Comparison of ENCODE assay signal across 8 cellular contexts in the genomic region with DNA sequence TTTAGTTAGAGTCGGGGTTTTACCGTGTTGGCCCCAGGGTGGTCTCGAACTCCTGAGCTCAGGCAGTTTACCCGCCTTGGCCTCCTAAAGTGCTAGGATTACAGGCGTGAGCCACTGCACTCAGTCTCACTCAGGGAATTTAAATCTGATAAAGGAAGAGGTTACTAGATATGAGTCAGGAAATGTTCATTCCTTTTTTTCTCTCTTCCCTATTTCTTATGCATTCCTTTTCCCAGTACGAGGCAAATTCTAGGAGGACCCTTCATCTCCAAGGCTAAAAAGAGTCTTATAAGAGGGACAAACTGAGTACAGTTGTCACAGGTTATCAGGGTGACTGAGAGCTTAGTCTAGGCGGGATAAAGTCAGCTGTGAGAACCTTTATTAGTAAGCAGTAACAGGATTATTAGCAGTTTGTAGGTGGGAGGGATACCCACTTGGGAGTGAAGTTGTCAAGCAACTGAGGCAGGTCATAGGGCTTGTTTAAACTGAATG. TPM values are rescaled to one million over a fixed set of nuclear protein-coding genes. Genes with fewer than 3 reads are reported as not detected.
DNase-seq lines count a peak whose midpoint lies in the region; ATAC-seq and TF ChIP-seq lines count a peak whose summit lies in the region.

No MANE protein-coding gene starts in this region.

- H3K9me3 Mint-ChIP-seq in Caco-2 (ENCODE audit: unreplicated experiment) = no peaks in the 10 kb centered on the region

- TF ChIP-seq CTCF in Caco-2 (IDR thresholded peaks at IDR 0.05; ENCODE audit: insufficient read depth in 1 of 2, low read depth in 1 of 2, low read length in 1 of 2, severe bottlenecking in 1 of 2, unreplicated experiment in 1 of 2) (no peak), RWPE1 (conservative IDR thresholded peaks at IDR 0.05; ENCODE audit: low read depth) (no peak), fibroblast of lung (conservative IDR thresholded peaks at IDR 0.05 in 1 of 2, IDR thresholded peaks at IDR 0.05 in 1 of 2; ENCODE audit: low read depth in 1 of 2, low read length in 2 of 2) (no peak), psoas muscle (IDR thresholded peaks at IDR 0.05) (no peak), GM10266 (IDR thresholded peaks at IDR 0.05; ENCODE audit: control insufficient read depth, insufficient read depth, low read depth, missing control alignments) (no peak)

- H3K9ac ChIP-seq in fibroblast of lung (ENCODE audit: insufficient read depth, low read length) = no peak overlapping the region

- H3K4me3 Mint-ChIP-seq in Caco-2 (ENCODE audit: unreplicated experiment) = peak overlapping the region; percentile 61

- ATAC-seq in psoas muscle (peak in 2 of 4 donors; percentile 3 to 12), HG02852 (IDR thresholded peaks at IDR 0.05; ENCODE audit: unreplicated experiment) (no peak), sciatic nerve (no peak)

- intact Hi-C loops in Caco-2 (cut with micrococcal nuclease; ENCODE audit: unreplicated experiment) = loop anchor here (1.0 to 5.0 kb wide), 2 partner anchors 45 to 186 kb away; partner anchors contain the start of gene NDUFS5
- intact Hi-C loops in psoas muscle (cut with DNase I) = loop anchor here in 1 of 2 donors (5.0 kb wide), 1 partner anchor 44 kb away; no protein-coding TSS in a partner anchor
- intact Hi-C loops in sciatic nerve (cut with DNase I) = no loop called here

- H3K36me3 ChIP-seq in Caco-2 (ENCODE audit: control insufficient read depth, insufficient read depth, low read length) (no peaks in the 10 kb centered on the region), fibroblast of lung (ENCODE audit: control insufficient read depth, insufficient read depth, low read length) (no peaks in the 10 kb centered on the region), psoas muscle (ENCODE audit: insufficient read depth in 1 of 2, low read depth in 1 of 2) (no peaks in the 10 kb centered on the region)

- DNase-seq in Caco-2 (no peak), RWPE1 (ENCODE audit: low spot score) (peak; percentile 28), fibroblast of lung (ENCODE audit: low read depth in 2 of 2) (peak; percentile 26 to 89), psoas muscle (no peak), GM10266 (ENCODE audit: extremely low spot score) (no peak), sciatic nerve (ENCODE audit: low spot score) (no peak), NCI-H2081 treated with DMSO at 0.1 percent for 48 hours (lab: John Stamatoyannopoulos, UW) (no peak)

- peak overlapping the region; percentile 52 for H3K27ac ChIP-seq in RWPE1
- H3K27ac ChIP-seq in fibroblast of lung (ENCODE audit: insufficient read depth, low read length) = no peak overlapping the region
- peak overlapping the region; percentile 46 for H3K27ac ChIP-seq in psoas muscle

- H3K27me3 ChIP-seq in Caco-2 (replicated peaks; ENCODE audit: control insufficient read depth, insufficient read depth, low read length) (no peaks in the 10 kb centered on the region), fibroblast of lung (ENCODE audit: control insufficient read depth, insufficient read depth, low read length) (no peaks in the 10 kb centered on the region), psoas muscle (ENCODE audit: insufficient read depth in 3 of 3, low read length in 2 of 3) (no peaks in the 10 kb centered on the region)

- peaks cover 23% of the 10 kb centered on the region for H3K4me1 Mint-ChIP-seq in Caco-2 (ENCODE audit: low read depth, unreplicated experiment)

- H2AFZ ChIP-seq in fibroblast of lung (ENCODE audit: low read length) = no peak overlapping the region

- no peaks in the 10 kb centered on the region for H3K27me3 Mint-ChIP-seq in Caco-2 (ENCODE audit: insufficient read depth, unreplicated experiment)

- CTCF ChIA-PET in Caco-2 (lab: Charles Lee) = interaction anchor here (0.6 to 2.7 kb wide), 6 partner anchors 9 to 174 kb away, joined by 3 to 38 read pairs (median 4); partner anchors contain the start of gene MACF1
- CTCF ChIA-PET in RWPE1 (lab: Yijun Ruan, JAX) = interaction anchor here (0.6 to 1.3 kb wide), 3 partner anchors 21 to 706 kb away, joined by 3 to 5 read pairs (median 4); no protein-coding TSS in a partner anchor

- no peaks in the 10 kb centered on the region for H3K9me3 ChIP-seq in Caco-2
- H3K9me3 ChIP-seq in fibroblast of lung (ENCODE audit: control insufficient read depth, insufficient read depth, low read depth, low read length) = no peaks in the 10 kb centered on the region
- H3K9me3 ChIP-seq in psoas muscle = no peaks in the 10 kb centered on the region

- H3K4me3 ChIP-seq in Caco-2 (ENCODE audit: low read depth, low read length) (no peak overlapping the region), fibroblast of lung (replicated peaks in 1 of 4; ENCODE audit: control extremely low read depth in 1 of 4, insufficient read depth in 1 of 4, low read depth in 3 of 4, low read length in 4 of 4) (no peak overlapping the region), psoas muscle (no peak overlapping the region)

- 76 to 83% (median 81%) methylated on average over 7 of the region's 7 CpGs for WGBS in psoas muscle, 3 donors

- POLR2A ChIA-PET in Caco-2 (lab: Charles Lee) = interaction anchor here (0.7 to 1.3 kb wide), 2 partner anchors 21 to 24 kb away, joined by 3 to 4 read pairs; no protein-coding TSS in a partner anchor
- POLR2A ChIA-PET in RWPE1 (lab: Yijun Ruan, JAX; ENCODE audit: low non-redundant PET) = interaction anchor here (0.6 kb wide), 1 partner anchor 106 kb away, joined by 4 read pairs; no protein-coding TSS in a partner anchor

- H3K4me2 ChIP-seq in fibroblast of lung (ENCODE audit: extremely low read depth, insufficient read depth, low read length) = peak overlapping the region; percentile 17

- TSS peak; percentile 50 for BruUV-seq in Caco-2 (replicated peaks; lab: Mats Ljungman, UMichigan)

- H3K4me1 ChIP-seq in Caco-2 = peaks cover 41% of the 10 kb centered on the region
- H3K4me1 ChIP-seq in fibroblast of lung (ENCODE audit: control insufficient read depth, extremely low read depth, insufficient read depth, low read length) = peaks cover 10% of the 10 kb centered on the region
- H3K4me1 ChIP-seq in psoas muscle = peaks cover 35% of the 10 kb centered on the region

- H3K27ac Mint-ChIP-seq in Caco-2 (ENCODE audit: unreplicated experiment) = peak overlapping the region; percentile 83

- H4K20me1 ChIP-seq in fibroblast of lung (ENCODE audit: control insufficient read depth, extremely low read depth, insufficient read depth, low read length) = peaks cover 2% of the 10 kb centered on the region

- H3K79me2 ChIP-seq in fibroblast of lung (ENCODE audit: control insufficient read depth, insufficient read depth, low read length) = peaks cover 81% of the 10 kb centered on the region

- no peaks in the 10 kb centered on the region for H3K36me3 Mint-ChIP-seq in Caco-2 (ENCODE audit: insufficient read depth, unreplicated experiment)

RNA-seq across cellular contexts. Expression of gene MACF1, which starts 9.1 kb away (rescaled TPM):
- total RNA-seq in Caco-2 (2022) = 104 and 114 TPM in 2 replicates
- 265 and 414 TPM in 2 replicates for total RNA-seq in fibroblast of lung
- 110 and 178 TPM in 2 replicates for polyA plus RNA-seq in fibroblast of lung
- 116 and 225 TPM in 2 replicates for polyA plus RNA-seq in fibroblast of lung (2012)
- polyA minus RNA-seq in fibroblast of lung (ENCODE audit: low replicate concordance) = 211 and 350 TPM in 2 replicates
- 100 to 1,000 TPM in 2 of 4 donors, 10 to 100 TPM in 2; 71.4 to 162 (median 124) TPM for total RNA-seq in psoas muscle
- polyA plus RNA-seq in psoas muscle = 10 to 100 TPM; 38.9 to 67.1 (median 53.8) TPM
- total RNA-seq in sciatic nerve = 322 TPM

Comparison
In these comparisons a context has a peak if more than half of its experiments do, and no peak if none do; other contexts are left out.
1. DNase-seq: peak in RWPE1 (single experiment) and fibroblast of lung (2 of 2); none in Caco-2 (0 of 2), psoas muscle (0 of 2), GM10266 (single experiment), sciatic nerve (single experiment) and NCI-H2081 treated with DMSO at 0.1 percent for 48 hours (single experiment).